In the genomic region with DNA sequence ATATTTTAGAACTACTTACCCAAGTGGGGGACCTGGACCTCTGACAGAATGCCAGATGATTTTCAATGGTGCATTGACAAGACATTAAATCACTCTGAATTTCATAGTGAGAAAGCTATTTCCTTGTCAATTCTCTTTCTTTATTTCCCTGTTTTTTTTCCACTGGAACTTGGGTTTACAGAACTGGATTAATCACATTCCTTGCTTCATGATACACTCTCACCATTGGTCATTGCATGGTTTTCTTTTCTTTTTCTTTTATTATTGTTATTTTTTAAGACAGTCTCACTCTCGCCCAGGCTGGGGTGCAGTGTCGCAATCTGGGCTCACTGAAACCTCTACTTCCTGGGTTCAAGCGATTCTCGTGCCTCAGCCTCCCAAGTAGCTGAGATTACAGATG, we compare ENCODE assay signal across 17 cellular contexts. TPM values are rescaled to one million over a fixed set of nuclear protein-coding genes. Genes with fewer than 3 reads are reported as not detected.
DNase-seq lines count a peak whose midpoint lies in the region; ATAC-seq and TF ChIP-seq lines count a peak whose summit lies in the region.
"Had no signal": no experiment of that assay in that cellular context is flagged by ENCODE, and none has a peak within 500 bp of the region (broad histone marks: within the 10 kb centered on the region; RNA-seq: fewer than 3 reads in every experiment).

No MANE protein-coding gene starts in this region.

- H3K9me3 Mint-ChIP-seq in Caco-2 (ENCODE audit: unreplicated experiment), result no peaks in the 10 kb centered on the region
- H3K9me3 Mint-ChIP-seq: CD14-positive monocyte; CD8-positive, alpha-beta T cell had no signal

- no peak overlapping the region for H3K27ac ChIP-seq in mammary epithelial cell (ENCODE audit: insufficient read depth, low read depth, low read length)
- H3K27ac ChIP-seq in breast epithelium, result no peak overlapping the region
- H3K27ac ChIP-seq: 22Rv1 had no signal

- H3K4me1 ChIP-seq in mammary epithelial cell (ENCODE audit: insufficient read depth, low read length) (peaks cover 3% of the 10 kb centered on the region), breast epithelium (no peaks in the 10 kb centered on the region), Caco-2 (no peaks in the 10 kb centered on the region)

- CTCF ChIA-PET in mammary epithelial cell (lab: Charles Lee; ENCODE audit: low non-redundant PET), result no interaction called here
- CTCF ChIA-PET in Caco-2 (lab: Charles Lee), result no interaction called here

- dilution Hi-C loops in mammary epithelial cell (cut with HindIII; ENCODE audit: low sequenced_read_pairs), result no loop called here

- no peak overlapping the region for H3K4me3 ChIP-seq in mammary epithelial cell (replicated peaks in 1 of 3; ENCODE audit: insufficient read depth in 1 of 3, low read depth in 2 of 3, low read length in 3 of 3)
- H3K4me3 ChIP-seq in breast epithelium, result no peak overlapping the region
- no peak overlapping the region for H3K4me3 ChIP-seq in epithelial cell of esophagus (ENCODE audit: low read length)
- no peak overlapping the region for H3K4me3 ChIP-seq in Caco-2 (ENCODE audit: low read depth, low read length)

- no TSS peak for BruUV-seq in mammary epithelial cell (replicated peaks; lab: Mats Ljungman, UMichigan)
- no TSS peak for BruUV-seq in Caco-2 (replicated peaks; lab: Mats Ljungman, UMichigan)

- H3K9me3 ChIP-seq in mammary epithelial cell (replicated peaks; ENCODE audit: insufficient read depth, low read length) (no peaks in the 10 kb centered on the region), breast epithelium (no peaks in the 10 kb centered on the region), Caco-2 (no peaks in the 10 kb centered on the region)

- TF ChIP-seq POLR2A in breast epithelium (IDR thresholded peaks at IDR 0.05), result no peak

- in situ Hi-C loops in mammary epithelial cell (cut with MboI; ENCODE audit: low sequenced_read_pairs in 2 of 2), result no loop called here

- no peak overlapping the region for H3K4me2 ChIP-seq in mammary epithelial cell (ENCODE audit: insufficient read depth, low read depth, low read length)

- no peak for TF ChIP-seq CTCF in mammary epithelial cell (conservative IDR thresholded peaks at IDR 0.05 in 1 of 2, IDR thresholded peaks at IDR 0.05 in 1 of 2; ENCODE audit: extremely low read depth in 1 of 2, insufficient read depth in 1 of 2, low read depth in 1 of 2, low read length in 2 of 2)
- TF ChIP-seq CTCF in breast epithelium (IDR thresholded peaks at IDR 0.05), result no peak
- no peak for TF ChIP-seq CTCF in epithelial cell of esophagus (IDR thresholded peaks at IDR 0.05; ENCODE audit: insufficient read depth, low read depth, low read length, missing control alignments)
- TF ChIP-seq CTCF in Caco-2 (IDR thresholded peaks at IDR 0.05; ENCODE audit: insufficient read depth in 1 of 2, low read depth in 1 of 2, low read length in 1 of 2, severe bottlenecking in 1 of 2, unreplicated experiment in 1 of 2), result no peak

- H3K4me3 Mint-ChIP-seq in Caco-2 (ENCODE audit: unreplicated experiment), result no peak overlapping the region
- H3K4me3 Mint-ChIP-seq: CD14-positive monocyte; CD8-positive, alpha-beta T cell had no signal

- no peak for DNase-seq in mammary epithelial cell
- DNase-seq in breast epithelium (ENCODE audit: low spot score in 2 of 2), result no peak
- DNase-seq in epithelial cell of esophagus (ENCODE audit: low read depth), result peak; percentile 62
- peak; percentile 6 for DNase-seq in renal cortical epithelial cell (ENCODE audit: low read depth)
- DNase-seq in stimulated activated CD4-positive, alpha-beta T cell treated with anti-CD3 and anti-CD28 coated beads, Interleukin-2, amount 100 ng/mL, for 24 hours, result no peak
- no peak for DNase-seq in Caco-2
- DNase-seq: CD8-positive, alpha-beta T cell; COR-L47; DND-41; GDM1 had no signal

- no peak overlapping the region for H3K27ac Mint-ChIP-seq in Caco-2 (ENCODE audit: unreplicated experiment)
- H3K27ac Mint-ChIP-seq: CD8-positive, alpha-beta T cell had no signal

- H2AFZ ChIP-seq in mammary epithelial cell (ENCODE audit: low read depth, low read length), result peak overlapping the region; percentile 55

- no peaks in the 10 kb centered on the region for H3K36me3 ChIP-seq in mammary epithelial cell (ENCODE audit: insufficient read depth, low read length)
- H3K36me3 ChIP-seq in breast epithelium, result no peaks in the 10 kb centered on the region
- H3K36me3 ChIP-seq in Caco-2 (ENCODE audit: control insufficient read depth, insufficient read depth, low read length), result no peaks in the 10 kb centered on the region

- H3K27me3 Mint-ChIP-seq in Caco-2 (ENCODE audit: insufficient read depth, unreplicated experiment), result peaks cover 11% of the 10 kb centered on the region

- no peaks in the 10 kb centered on the region for H3K79me2 ChIP-seq in mammary epithelial cell (ENCODE audit: insufficient read depth, low read length)

- POLR2A ChIA-PET in Caco-2 (lab: Charles Lee), result no interaction called here

- intact Hi-C loops in mammary epithelial cell (cut with micrococcal nuclease) (no loop called here), breast epithelium (cut with DNase I; ENCODE audit: low total_unique reads) (no loop called here), Caco-2 (cut with micrococcal nuclease; ENCODE audit: unreplicated experiment) (no loop called here)

- no peaks in the 10 kb centered on the region for H4K20me1 ChIP-seq in mammary epithelial cell (ENCODE audit: insufficient read depth, low read length)

- H3K9ac ChIP-seq in mammary epithelial cell (ENCODE audit: insufficient read depth, low read length), result no peak overlapping the region

- ATAC-seq in GM21360 (IDR thresholded peaks at IDR 0.05; ENCODE audit: unreplicated experiment), result no peak
- ATAC-seq: CD8-positive, alpha-beta T cell had no signal

- H3K4me1 Mint-ChIP-seq in Caco-2 (ENCODE audit: low read depth, unreplicated experiment), result peaks cover 6% of the 10 kb centered on the region
- H3K4me1 Mint-ChIP-seq: CD14-positive monocyte had no signal

- 85% methylated on average over 4 of the region's 4 CpGs for WGBS in mammary epithelial cell (ENCODE audit: low coverage, missing lambda C conversion rate)

- H3K36me3 Mint-ChIP-seq in Caco-2 (ENCODE audit: insufficient read depth, unreplicated experiment), result no peaks in the 10 kb centered on the region
- H3K36me3 Mint-ChIP-seq: CD14-positive monocyte; CD8-positive, alpha-beta T cell had no signal

- H3K27me3 ChIP-seq in mammary epithelial cell (ENCODE audit: insufficient read depth, low read length) (no peaks in the 10 kb centered on the region), breast epithelium (peaks cover 0 to 9% of the 10 kb centered on the region in 2 donors), Caco-2 (replicated peaks; ENCODE audit: control insufficient read depth, insufficient read depth, low read length) (no peaks in the 10 kb centered on the region)

RNA-seq across cellular contexts. Expression of a gene that starts 38.5 kb away (rescaled TPM):
- total RNA-seq in mammary epithelial cell (not detected), breast epithelium (not detected), renal cortical epithelial cell (not detected in 2 replicates), Caco-2 (2022) (not detected in 2 replicates)
- polyA plus RNA-seq in mammary epithelial cell, result not detected
- polyA minus RNA-seq in mammary epithelial cell, result not detected
- total RNA-seq: A673; CD8-positive, alpha-beta T cell; H7; HT-29 had no signal
- polyA plus RNA-seq: BJ, CD14-positive monocyte had no signal

Comparison
In these comparisons a context has a peak if more than half of its experiments do, and no peak if none do; other contexts are left out.
1. DNase-seq: peak in epithelial cell of esophagus (single experiment) and renal cortical epithelial cell (single experiment); none in mammary epithelial cell (single experiment), breast epithelium (0 of 2), stimulated activated CD4-positive, alpha-beta T cell treated with anti-CD3 and anti-CD28 coated beads, Interleukin-2, amount 100 ng/mL, for 24 hours (0 of 2) and Caco-2 (0 of 2).